Comparison of ENCODE assay signal across 1 cellular context in genomic region chr1:26289158-26290059, GRCh38.
TF ChIP-seq lines count a peak whose summit lies in the region.

No MANE protein-coding gene starts in this region.

TF ChIP-seq in SK-N-SH treated with all-trans-retinoic acid at 6 μM for 48 hours, 23 proteins besides CTCF, POLR2A, EP300 and RAD21 (continued from another document):
- TF ChIP-seq TOX (CRISPR knock-in tag; IDR thresholded peaks at IDR 0.05; ENCODE audit: borderline replicate concordance) (no peak), ISL1 (CRISPR knock-in tag; IDR thresholded peaks at IDR 0.05) (no peak), GLIS3 (CRISPR knock-in tag; IDR thresholded peaks at IDR 0.05) (no peak)
TF ChIP-seq in SK-N-SH treated with all-trans-retinoic acid at 6 μM for 48 hours: peak in this region for 0.
